ENCODE assay signal across 17 cellular contexts in genomic region chr14:95147597-95147996, GRCh38.
"Had no signal": no experiment of that assay in that cellular context is flagged by ENCODE, and none has a peak within 500 bp of the region (broad histone marks: within the 10 kb centered on the region; RNA-seq: fewer than 3 reads in every experiment).

No MANE protein-coding gene starts in this region.

- H3K4me3 ChIP-seq: cardiac muscle cell, dorsolateral prefrontal cortex, left ventricle myocardium inferior, psoas muscle, stomach, thoracic aorta had no signal

- DNase-seq: activated CD4-positive, alpha-beta T cell treated with anti-CD3 and anti-CD28 coated beads for 1 hour; activated CD4-positive, alpha-beta T cell treated with anti-CD3 and anti-CD28 coated beads, Interleukin-2, amount 50 U/mL, for 4 hours; activated naive CD4-positive, alpha-beta T cell treated with anti-CD3 and anti-CD28 coated beads for 36 hours; activated T-cell treated with anti-CD3 and anti-CD28 coated beads, Interleukin-2, amount 50 U/mL, for 1 hour; dorsolateral prefrontal cortex; glutamatergic neuron; hypothalamus; left ventricle myocardium inferior; mesenchymal stem cell; psoas muscle; stomach; SW 1271; T-helper 9 cell had no signal

- H3K4me3 Mint-ChIP-seq: activated naive CD4-positive, alpha-beta T cell treated with anti-CD3 and anti-CD28 coated beads for 36 hours had no signal

- H3K27ac ChIP-seq: cardiac muscle cell, left ventricle myocardium inferior, psoas muscle, thoracic aorta had no signal

- H3K27me3 ChIP-seq: cardiac muscle cell, dorsolateral prefrontal cortex, stomach had no signal

- H3K27ac Mint-ChIP-seq: activated naive CD4-positive, alpha-beta T cell treated with anti-CD3 and anti-CD28 coated beads for 36 hours; activated T-helper 2 cell treated with anti-CD3 and anti-CD28 coated beads, Interferon-gamma antibody, Interleukin-2, Interleukin-4, amounts not matched to agents 10 μg/mL and 5 μg/mL and 100 μg/mL, durations not matched to agents 14 hours and 24 hours and 36 hours had no signal

- ATAC-seq: psoas muscle, sciatic nerve had no signal

- H3K36me3 ChIP-seq: cardiac muscle cell, left ventricle myocardium inferior, stomach, thoracic aorta had no signal
